In the genomic region with DNA sequence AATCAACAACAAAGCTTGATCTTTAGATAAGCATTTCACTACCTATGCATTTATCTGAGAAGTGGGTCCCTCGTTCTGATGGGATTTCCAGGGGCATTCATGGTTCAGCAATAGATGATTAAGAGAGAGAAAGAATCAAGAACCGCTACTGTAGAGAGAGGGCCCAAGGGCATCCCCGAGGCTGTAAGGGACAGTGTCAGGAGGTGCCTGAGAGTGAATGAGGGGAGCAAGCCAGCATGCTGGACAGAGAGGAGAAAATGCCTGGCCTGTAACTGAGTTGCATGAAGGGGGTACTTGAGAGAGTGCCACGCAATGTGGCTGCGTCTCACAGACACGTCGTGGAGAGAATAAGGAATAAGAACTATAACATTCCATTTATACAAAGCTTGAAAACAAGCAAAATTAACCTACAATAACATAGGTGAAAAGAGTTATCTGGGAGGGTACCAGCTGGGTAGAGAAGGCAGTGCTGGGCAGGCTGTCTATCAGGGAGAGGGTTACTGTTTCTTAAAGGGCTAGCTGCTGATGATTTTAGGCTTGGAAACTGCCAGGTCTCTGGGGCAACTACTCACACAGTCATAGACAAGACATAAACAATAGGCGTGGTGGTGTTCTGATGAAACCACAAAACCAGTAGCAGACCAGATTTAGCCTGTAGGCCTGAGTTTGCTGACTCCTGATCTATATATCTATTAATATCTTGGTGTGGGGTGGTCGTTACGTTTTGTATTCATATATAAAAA, we compare ENCODE assay signal across 8 cellular contexts.
DNase-seq lines count a peak whose midpoint lies in the region; ATAC-seq and TF ChIP-seq lines count a peak whose summit lies in the region.

No MANE protein-coding gene starts in this region.

- no peak overlapping the region for H3K4me2 ChIP-seq in DND-41 (ENCODE audit: insufficient read depth, low read length)

- TF ChIP-seq CTCF in DND-41 (IDR thresholded peaks at IDR 0.05; ENCODE audit: borderline replicate concordance, extremely low read depth, low read length, poor library complexity, severe bottlenecking), result no peak

- peak overlapping the region; percentile 2 for H3K4me3 Mint-ChIP-seq in memory B cell

- no peak overlapping the region for H3K9ac ChIP-seq in DND-41 (ENCODE audit: low read depth, low read length)

- no peaks in the 10 kb centered on the region for H4K20me1 ChIP-seq in DND-41 (ENCODE audit: insufficient read depth, low read length)

- no peak overlapping the region for H2AFZ ChIP-seq in DND-41 (ENCODE audit: low read depth, low read length)

- no peaks in the 10 kb centered on the region for H3K27me3 ChIP-seq in DND-41 (ENCODE audit: insufficient read depth, low read length, poor library complexity)

- H3K4me3 ChIP-seq in DND-41 (ENCODE audit: low read depth in 1 of 2, low read length in 2 of 2), result no peak overlapping the region

- H3K79me2 ChIP-seq in DND-41 (ENCODE audit: insufficient read depth, low read length), result no peaks in the 10 kb centered on the region

- H3K4me1 ChIP-seq in DND-41 (ENCODE audit: insufficient read depth, low read length), result 0 out of 2 replicates have a peak, but pooled peaks cover 5% of the 10 kb centered on the region

- DNase-seq in DND-41 (no peak), memory B cell (ENCODE audit: low spot score in 2 of 2) (no peak), middle frontal gyrus (ENCODE audit: extremely low spot score, low spot score) (no peak), NCI-H774 (lab: John Stamatoyannopoulos, UW) (no peak), GOT3 (lab: John Stamatoyannopoulos, UW) (no peak)
- DNase-seq in activated naive CD4-positive, alpha-beta T cell treated with anti-CD3 and anti-CD28 coated beads, Interleukin-2, amount 50 U/mL, for 72 hours (ENCODE audit: low spot score in 2 of 2), result no peak
- no peak for DNase-seq in stimulated activated CD4-positive, alpha-beta T cell treated with anti-CD3 and anti-CD28 coated beads, Interleukin-1b, Interleukin-23, amount 100 ng/mL, for 48 hours

- no peak overlapping the region for H3K27ac ChIP-seq in DND-41 (ENCODE audit: low read length)

- H3K27me3 Mint-ChIP-seq in memory B cell, result no peaks in the 10 kb centered on the region

- H3K9me3 ChIP-seq in DND-41 (ENCODE audit: insufficient read depth, low read length, severe bottlenecking), result no peaks in the 10 kb centered on the region

- H3K4me1 Mint-ChIP-seq in memory B cell, result peaks cover 19% of the 10 kb centered on the region

- ATAC-seq in DND-41 (ENCODE audit: insufficient read depth, low read depth) (peak; percentile 52; the same call in 2 of the 3 replicates), HG03159 (IDR thresholded peaks at IDR 0.05; ENCODE audit: unreplicated experiment) (peak; percentile 56), memory B cell (ENCODE audit: low read depth) (peak; percentile 86)
- no peak for ATAC-seq in activated naive CD4-positive, alpha-beta T cell treated with anti-CD3 and anti-CD28 coated beads, Interleukin-2, amount 50 U/mL, for 72 hours

- H3K27ac Mint-ChIP-seq in activated naive CD4-positive, alpha-beta T cell treated with anti-CD3 and anti-CD28 coated beads, Interleukin-2, amount 50 U/mL, for 72 hours, result peak overlapping the region; percentile 15 to 70
- H3K27ac Mint-ChIP-seq in memory B cell, result peak overlapping the region; percentile 43

- H3K36me3 Mint-ChIP-seq in activated naive CD4-positive, alpha-beta T cell treated with anti-CD3 and anti-CD28 coated beads, Interleukin-2, amount 50 U/mL, for 72 hours, result peaks cover 4 to 9% of the 10 kb centered on the region in 2 donors
- H3K36me3 Mint-ChIP-seq in memory B cell, result no peaks in the 10 kb centered on the region

- no peaks in the 10 kb centered on the region for H3K9me3 Mint-ChIP-seq in activated naive CD4-positive, alpha-beta T cell treated with anti-CD3 and anti-CD28 coated beads, Interleukin-2, amount 50 U/mL, for 72 hours
- no peaks in the 10 kb centered on the region for H3K9me3 Mint-ChIP-seq in memory B cell

- H3K36me3 ChIP-seq in DND-41 (ENCODE audit: insufficient read depth, low read length), result no peaks in the 10 kb centered on the region

Comparison
In these comparisons a context has a peak if more than half of its experiments do, and no peak if none do; other contexts are left out.
1. ATAC-seq: peak in DND-41 (single experiment), HG03159 (single experiment) and memory B cell (single experiment); none in activated naive CD4-positive, alpha-beta T cell treated with anti-CD3 and anti-CD28 coated beads, Interleukin-2, amount 50 U/mL, for 72 hours (0 of 2).